8 cellular contexts compared by ENCODE assay signal in genomic region chr11:66720223-66720898, GRCh38. TPM values are rescaled to one million over a fixed set of nuclear protein-coding genes. Genes with fewer than 3 reads are reported as not detected.
A peak's percentile ranks its signal among the peaks of the same experiment; 100 is the strongest.
DNase-seq lines count a peak whose midpoint lies in the region; ATAC-seq lines count a peak whose summit lies in the region.

No MANE protein-coding gene starts in this region.

- H3K27me3 ChIP-seq in iPS DF 6.9 (ENCODE audit: control insufficient read depth, insufficient read depth, low read length): no peaks in the 10 kb centered on the region

- no peak overlapping the region for H3K4me3 ChIP-seq in iPS DF 6.9 (ENCODE audit: low read length)

- no peak overlapping the region for H3K4me3 Mint-ChIP-seq in activated T-helper 1 cell treated with anti-CD3 and anti-CD28 coated beads, Interleukin-12 subunit alpha, Interleukin-12 subunit beta, Interleukin-2, Interleukin-4 antibody, amounts not matched to agents 30 ng/mL and 10 ng/mL and 1 ng/mL, durations not matched to agents 14 hours and 24 hours and 36 hours

- H3K27ac Mint-ChIP-seq in activated T-helper 1 cell treated with anti-CD3 and anti-CD28 coated beads, Interleukin-12 subunit alpha, Interleukin-12 subunit beta, Interleukin-2, Interleukin-4 antibody, amounts not matched to agents 30 ng/mL and 10 ng/mL and 1 ng/mL, durations not matched to agents 14 hours and 24 hours and 36 hours: no peak overlapping the region

- ATAC-seq in HG02798 (IDR thresholded peaks at IDR 0.05; ENCODE audit: poor library complexity, unreplicated experiment) (no peak), GM21526 (IDR thresholded peaks at IDR 0.05; ENCODE audit: low FRiP score, unreplicated experiment) (no peak)

- peaks cover 15% of the 10 kb centered on the region for H3K4me1 ChIP-seq in iPS DF 6.9 (ENCODE audit: control insufficient read depth, insufficient read depth, low read length)

- H3K9me3 Mint-ChIP-seq in activated T-helper 1 cell treated with anti-CD3 and anti-CD28 coated beads, Interleukin-12 subunit alpha, Interleukin-12 subunit beta, Interleukin-2, Interleukin-4 antibody, amounts not matched to agents 30 ng/mL and 10 ng/mL and 1 ng/mL, durations not matched to agents 14 hours and 24 hours and 36 hours: no peaks in the 10 kb centered on the region

- peaks cover 9% of the 10 kb centered on the region for H3K4me1 Mint-ChIP-seq in activated T-helper 1 cell treated with anti-CD3 and anti-CD28 coated beads, Interleukin-12 subunit alpha, Interleukin-12 subunit beta, Interleukin-2, Interleukin-4 antibody, amounts not matched to agents 30 ng/mL and 10 ng/mL and 1 ng/mL, durations not matched to agents 14 hours and 24 hours and 36 hours (ENCODE audit: low read depth)

- no peaks in the 10 kb centered on the region for H3K36me3 Mint-ChIP-seq in activated T-helper 1 cell treated with anti-CD3 and anti-CD28 coated beads, Interleukin-12 subunit alpha, Interleukin-12 subunit beta, Interleukin-2, Interleukin-4 antibody, amounts not matched to agents 30 ng/mL and 10 ng/mL and 1 ng/mL, durations not matched to agents 14 hours and 24 hours and 36 hours (ENCODE audit: low read depth)

- H3K27ac ChIP-seq in iPS DF 6.9 (ENCODE audit: low read length): no peak overlapping the region

- intact Hi-C loops in activated T-helper 1 cell treated with anti-CD3 and anti-CD28 coated beads, Interleukin-12 subunit alpha, Interleukin-12 subunit beta, Interleukin-2, Interleukin-4 antibody, amounts not matched to agents 30 ng/mL and 10 ng/mL and 1 ng/mL, durations not matched to agents 14 hours and 24 hours and 36 hours (cut with micrococcal nuclease): no loop called here

- H3K27me3 Mint-ChIP-seq in activated T-helper 1 cell treated with anti-CD3 and anti-CD28 coated beads, Interleukin-12 subunit alpha, Interleukin-12 subunit beta, Interleukin-2, Interleukin-4 antibody, amounts not matched to agents 30 ng/mL and 10 ng/mL and 1 ng/mL, durations not matched to agents 14 hours and 24 hours and 36 hours (ENCODE audit: insufficient read depth): peaks cover 13% of the 10 kb centered on the region

- WGBS in iPS DF 6.9 (ENCODE audit: insufficient coverage, insufficient read length): no CpG with 5 or more reads among the region's 15 CpGs

- H3K36me3 ChIP-seq in iPS DF 6.9 (ENCODE audit: control insufficient read depth, insufficient read depth, low read length): peaks cover 2% of the 10 kb centered on the region; the same call in 1 of the 2 replicates

- no peaks in the 10 kb centered on the region for H3K9me3 ChIP-seq in iPS DF 6.9 (ENCODE audit: control insufficient read depth, insufficient read depth, low read length)

- DNase-seq in ELR (ENCODE audit: low read depth): peak; percentile 65
- DNase-seq in NCI-H2029 treated with DMSO at 0.1 percent for 48 hours (lab: John Stamatoyannopoulos, UW): peak; percentile 89
- peak; percentile 31 for DNase-seq in activated T-helper 1 cell treated with anti-CD3 and anti-CD28 coated beads, Interleukin-12 subunit alpha, Interleukin-12 subunit beta, Interleukin-2, Interleukin-4 antibody, amounts not matched to agents 30 ng/mL and 10 ng/mL and 1 ng/mL, durations not matched to agents 14 hours and 24 hours and 36 hours (ENCODE audit: low spot score)
- peak; percentile 73 for DNase-seq in iPS DF 6.9 (ENCODE audit: low read depth, low spot score)
- peak; percentile 23 for DNase-seq in stimulated activated CD4-positive, alpha-beta T cell treated with anti-CD3 and anti-CD28 coated beads, Interleukin-4, amount 100 ng/mL, for 1 hour
- no peak for DNase-seq in D341Med (ENCODE audit: low spot score)

RNA-seq across cellular contexts. Expression of gene SPTBN2, which starts 8.7 kb away (rescaled TPM):
- 0.91 and 1.1 TPM in 2 replicates for total RNA-seq in activated T-helper 1 cell treated with anti-CD3 and anti-CD28 coated beads, Interleukin-12 subunit alpha, Interleukin-12 subunit beta, Interleukin-2, Interleukin-4 antibody, amounts not matched to agents 30 ng/mL and 10 ng/mL and 1 ng/mL, durations not matched to agents 14 hours and 24 hours and 36 hours

RNA-seq across cellular contexts. Expression of gene RBM4B, which starts 42.7 kb away (rescaled TPM):
- total RNA-seq in activated T-helper 1 cell treated with anti-CD3 and anti-CD28 coated beads, Interleukin-12 subunit alpha, Interleukin-12 subunit beta, Interleukin-2, Interleukin-4 antibody, amounts not matched to agents 30 ng/mL and 10 ng/mL and 1 ng/mL, durations not matched to agents 14 hours and 24 hours and 36 hours: 14.3 and 16.6 TPM in 2 replicates
